1 cellular context compared by ENCODE assay signal in genomic region chr14:79855789-79856188, GRCh38.
TF ChIP-seq lines count a peak whose summit lies in the region.

No MANE protein-coding gene starts in this region.

TF ChIP-seq in SK-N-SH, 30 proteins besides CTCF, POLR2A, EP300 and RAD21 (continued from another document):
- TF ChIP-seq REST (IDR thresholded peaks at IDR 0.05; ENCODE audit: low read depth, low read length), result no peak
TF ChIP-seq in SK-N-SH: peak in this region for 0.
